25 cellular contexts compared by ENCODE assay signal in the genomic region with DNA sequence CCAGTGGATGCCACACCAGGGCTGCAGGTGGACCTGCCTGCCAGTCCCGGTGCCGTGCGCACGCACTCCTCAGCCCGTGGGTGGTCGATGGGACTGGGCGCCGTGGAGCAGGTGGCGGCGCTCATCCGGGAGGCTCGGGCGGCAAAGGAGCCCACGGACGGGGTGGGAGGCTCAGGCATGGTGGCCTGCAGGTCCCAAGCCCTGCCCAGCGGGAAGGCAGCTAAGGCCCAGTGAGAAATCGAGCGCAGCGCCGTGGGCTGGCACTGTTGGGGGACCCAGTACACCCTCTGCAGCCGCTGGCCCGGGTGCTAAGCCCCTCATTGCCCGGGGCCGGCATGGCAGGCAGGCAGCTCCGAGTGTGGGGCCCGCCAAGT.
"Had no signal": no experiment of that assay in that cellular context is flagged by ENCODE, and none has a peak within 500 bp of the region (broad histone marks: within the 10 kb centered on the region; RNA-seq: fewer than 3 reads in every experiment).

No MANE protein-coding gene starts in this region.

- H3K9me3 ChIP-seq: gastrocnemius medialis, mucosa of descending colon, prostate gland, right atrium auricular region, sigmoid colon, thoracic aorta, tibial nerve, upper lobe of left lung, vagina had no signal

- H2AFZ ChIP-seq: parathyroid adenoma had no signal

- DNase-seq: cerebellar nuclear complex; dorsolateral prefrontal cortex; effector CD4-positive, alpha-beta T cell; gastrocnemius medialis; glutamatergic neuron; heart right ventricle; hippocampal formation; mesenchymal stem cell; naive B cell; sigmoid colon; stimulated activated CD4-positive, alpha-beta T cell treated with anti-CD3 and anti-CD28 coated beads, Interleukin-4, amount 100 ng/mL, for 4 hours; stimulated activated naive CD8-positive, alpha-beta T cell treated with anti-CD3 and anti-CD28 coated beads, Interleukin-15, Interleukin-2, amounts not matched to agents 100 U/mL and 50 U/mL, for 24 hours; substantia nigra had no signal

- H3K27ac ChIP-seq: dorsolateral prefrontal cortex, gastrocnemius medialis, heart right ventricle, parathyroid adenoma, prostate gland, right atrium auricular region, sigmoid colon, thoracic aorta, tibial nerve, upper lobe of left lung, vagina had no signal

- H3K4me1 ChIP-seq: gastrocnemius medialis, parathyroid adenoma, prostate gland, right atrium auricular region, sigmoid colon, tibial nerve, upper lobe of left lung, vagina had no signal

- ATAC-seq: gastrocnemius medialis; heart right ventricle; mucosa of descending colon; natural killer cell treated with Interleukin-12 subunit alpha and Interleukin-12 subunit beta and Interleukin-15 and Interleukin-18, amount 100 ng/mL, for 72 hours; stimulated activated memory B cell treated with anti-CD40 and anti-IgM and Interleukin-4, amounts not matched to agents 10 μg/mL and 1 μg/mL and 100 μg/mL, for 72 hours; stimulated activated naive CD8-positive, alpha-beta T cell treated with anti-CD3 and anti-CD28 coated beads, Interleukin-15, Interleukin-2, amounts not matched to agents 100 U/mL and 50 U/mL, for 24 hours had no signal

- H3K36me3 ChIP-seq: gastrocnemius medialis, heart right ventricle, prostate gland, right atrium auricular region, sigmoid colon, thoracic aorta, tibial nerve, upper lobe of left lung, vagina had no signal

- FAIRE-seq: colon, keratinocyte had no signal

- H3K27me3 ChIP-seq: dorsolateral prefrontal cortex, gastrocnemius medialis, heart right ventricle, right atrium auricular region, sigmoid colon, tibial nerve, upper lobe of left lung, vagina had no signal

- H3K9ac ChIP-seq: parathyroid adenoma had no signal

- H3K79me2 ChIP-seq: parathyroid adenoma had no signal

- H3K4me3 ChIP-seq: dorsolateral prefrontal cortex, gastrocnemius medialis, heart right ventricle, mucosa of descending colon, prostate gland, right atrium auricular region, sigmoid colon, thoracic aorta, tibial nerve, upper lobe of left lung, vagina had no signal
